20 cellular contexts compared by ENCODE assay signal in genomic region chr7:9785211-9785610, GRCh38.
"Had no signal": no experiment of that assay in that cellular context is flagged by ENCODE, and none has a peak within 500 bp of the region (broad histone marks: within the 10 kb centered on the region; RNA-seq: fewer than 3 reads in every experiment).

No MANE protein-coding gene starts in this region.

- DNase-seq: colonic mucosa; cortex of kidney; dermis blood vessel endothelial cell; dorsolateral prefrontal cortex; effector CD4-positive, alpha-beta T cell; effector CD8-positive, alpha-beta T cell; effector memory CD4-positive, alpha-beta T cell; effector memory CD8-positive, alpha-beta T cell; endodermal cell; erythroblast; esophagus squamous epithelium; foreskin fibroblast; foreskin keratinocyte; foreskin melanocyte; gastrocnemius medialis; glutamatergic neuron; heart left ventricle; heart right ventricle had no signal

- ATAC-seq: effector memory CD8-positive, alpha-beta T cell; esophagus mucosa; foreskin keratinocyte; gastrocnemius medialis; gastroesophageal sphincter; heart left ventricle; heart right ventricle had no signal
